22 cellular contexts compared by ENCODE assay signal in genomic region chr4:32022071-32022470, GRCh38.
DNase-seq lines count a peak whose midpoint lies in the region; FAIRE-seq and TF ChIP-seq lines count a peak whose summit lies in the region.
"Had no signal": no experiment of that assay in that cellular context is flagged by ENCODE, and none has a peak within 500 bp of the region (broad histone marks: within the 10 kb centered on the region; RNA-seq: fewer than 3 reads in every experiment).

No MANE protein-coding gene starts in this region.

- no peak for FAIRE-seq in HTR-8/SVneo (lab: Jason Lieb, UNC)
- FAIRE-seq: endothelial cell of umbilical vein had no signal

- intact Hi-C loops in adrenal gland (cut with DNase I): no loop called here

- H3K36me3 ChIP-seq in adrenal gland (replicated peaks in 1 of 2): no peaks in the 10 kb centered on the region
- H3K36me3 ChIP-seq: cardiac muscle cell, gastrocnemius medialis, tibial artery had no signal

- no peak overlapping the region for H3K4me3 ChIP-seq in adrenal gland
- no peak overlapping the region for H3K4me3 ChIP-seq in fibroblast of the aortic adventitia (ENCODE audit: low read depth, low read length)
- H3K4me3 ChIP-seq: cardiac muscle cell, gastrocnemius medialis, tibial artery had no signal

- H3K4me1 ChIP-seq in adrenal gland (replicated peaks in 1 of 2): no peaks in the 10 kb centered on the region
- H3K4me1 ChIP-seq: gastrocnemius medialis, tibial artery had no signal

- H3K9me3 ChIP-seq in adrenal gland (replicated peaks in 1 of 3): no peaks in the 10 kb centered on the region
- H3K9me3 ChIP-seq: gastrocnemius medialis, tibial artery had no signal

- DNase-seq in HS-5 (ENCODE audit: low read depth) (peak; percentile 3), adrenal gland (peak in 5 of 7 donors; percentile 22 to 46 (median 38)), fibroblast of the aortic adventitia (ENCODE audit: low read depth) (peak; percentile 80), renal cortical epithelial cell (ENCODE audit: low read depth) (peak; percentile 87), HTR-8/SVneo (ENCODE audit: insufficient read length, low spot score) (no peak), NCI-H526 (lab: John Stamatoyannopoulos, UW) (no peak)
- DNase-seq in activated T-cell treated with anti-CD3 and anti-CD28 coated beads, Interleukin-2, amount 50 U/mL, for 1 hour: no peak
- DNase-seq: activated CD4-positive, alpha-beta T cell treated with anti-CD3 and anti-CD28 coated beads for 4 hours; activated CD8-positive, alpha-beta memory T cell treated with anti-CD3 and anti-CD28 coated beads, Interleukin-2, amount 10 ng/mL, durations not matched to agents 7 days and 5 days; activated naive CD8-positive, alpha-beta T cell treated with anti-CD3 and anti-CD28 coated beads for 36 hours; AML-193; gastrocnemius medialis; NCI-H1436; NCI-H2171 treated with DMSO at 0.1 percent for 48 hours; NCI-H748 treated with DMSO at 0.1 percent for 48 hours; posterior cingulate gyrus; SHP77; stimulated activated CD4-positive, alpha-beta T cell treated with anti-CD3 and anti-CD28 coated beads, Interleukin-1b, Interleukin-23, amount 100 ng/mL, for 48 hours; stimulated activated naive CD8-positive, alpha-beta T cell treated with anti-CD3 and anti-CD28 coated beads, Interleukin-15, Interleukin-2, amounts not matched to agents 100 U/mL and 50 U/mL, for 24 hours; tibial artery had no signal

- TF ChIP-seq CTCF in adrenal gland (IDR thresholded peaks at IDR 0.05): no peak
- no peak for TF ChIP-seq CTCF in fibroblast of the aortic adventitia (IDR thresholded peaks at IDR 0.05; ENCODE audit: insufficient read depth, low read length)

- H3K27ac ChIP-seq in adrenal gland: no peak overlapping the region
- H3K27ac ChIP-seq: cardiac muscle cell, gastrocnemius medialis, tibial artery had no signal

- 27 to 40% (median 35%) methylated on average over 1 of the region's 1 CpG for WGBS in adrenal gland, 4 donors

- no peaks in the 10 kb centered on the region for H3K27me3 ChIP-seq in adrenal gland
- H3K27me3 ChIP-seq: gastrocnemius medialis, tibial artery had no signal

- no peak for TF ChIP-seq POLR2A in adrenal gland (IDR thresholded peaks at IDR 0.05)

Comparison
In these comparisons a context has a peak if more than half of its experiments do, and no peak if none do; other contexts are left out.
1. DNase-seq: peak in HS-5 (single experiment), adrenal gland (5 of 7), fibroblast of the aortic adventitia (single experiment) and renal cortical epithelial cell (single experiment); none in HTR-8/SVneo (single experiment), NCI-H526 (0 of 2) and activated T-cell treated with anti-CD3 and anti-CD28 coated beads, Interleukin-2, amount 50 U/mL, for 1 hour (single experiment).